Comparison of ENCODE assay signal across 30 cellular contexts in the genomic region with DNA sequence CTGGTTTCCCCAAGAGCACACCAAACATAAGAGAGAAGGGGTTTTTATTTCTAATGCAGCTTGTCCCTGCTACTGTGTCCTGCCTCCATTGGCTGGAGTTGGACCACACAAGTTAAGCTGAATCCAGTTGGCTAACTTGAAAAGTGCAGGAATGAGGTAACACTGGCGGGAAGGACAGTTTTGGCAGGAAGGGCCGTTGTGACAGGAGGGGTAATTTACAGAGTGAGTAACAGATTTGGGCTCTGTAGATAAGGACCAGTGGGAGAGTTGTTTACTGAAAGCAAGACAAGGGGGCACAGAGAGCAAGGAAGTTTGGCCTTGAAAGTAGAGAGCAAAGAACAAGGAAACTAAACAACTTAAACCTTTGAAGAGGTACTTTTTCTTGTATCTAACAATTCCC.
"Had no signal": no experiment of that assay in that cellular context is flagged by ENCODE, and none has a peak within 500 bp of the region (broad histone marks: within the 10 kb centered on the region; RNA-seq: fewer than 3 reads in every experiment).

No MANE protein-coding gene starts in this region.

- H3K9me3 ChIP-seq: colonic mucosa had no signal

- H3K27ac Mint-ChIP-seq: activated CD8-positive, alpha-beta memory T cell treated with anti-CD3 and anti-CD28 coated beads, Interleukin-2, amount 10 ng/mL, durations not matched to agents 7 days and 5 days; activated CD8-positive, alpha-beta T cell treated with anti-CD3 and anti-CD28 coated beads for 36 hours; activated naive CD4-positive, alpha-beta T cell treated with anti-CD3 and anti-CD28 coated beads for 36 hours; activated naive CD4-positive, alpha-beta T cell treated with anti-CD3 and anti-CD28 coated beads, Interleukin-2, amount 50 U/mL, for 24 hours; activated naive CD8-positive, alpha-beta T cell treated with anti-CD3 and anti-CD28 coated beads for 36 hours; activated naive CD8-positive, alpha-beta T cell treated with anti-CD3 and anti-CD28 coated beads, Interleukin-2, amount 50 U/mL, for 24 hours; activated T-helper 1 cell treated with anti-CD3 and anti-CD28 coated beads, Interleukin-12 subunit alpha, Interleukin-12 subunit beta, Interleukin-2, Interleukin-4 antibody, amounts not matched to agents 30 ng/mL and 10 ng/mL and 1 ng/mL, durations not matched to agents 14 hours and 24 hours and 36 hours; activated T-helper 2 cell treated with anti-CD3 and anti-CD28 coated beads, Interferon-gamma antibody, Interleukin-2, Interleukin-4, amounts not matched to agents 10 μg/mL and 5 μg/mL and 100 μg/mL, durations not matched to agents 14 hours and 24 hours and 36 hours; brain; WTC11 had no signal

- H3K4me3 ChIP-seq: adrenal gland, ascending aorta, breast epithelium, cardiac muscle cell, colonic mucosa had no signal

- H3K36me3 Mint-ChIP-seq: activated CD8-positive, alpha-beta memory T cell treated with anti-CD3 and anti-CD28 coated beads, Interleukin-2, amount 10 ng/mL, durations not matched to agents 7 days and 5 days; activated naive CD4-positive, alpha-beta T cell treated with anti-CD3 and anti-CD28 coated beads, Interleukin-2, amount 50 U/mL, for 24 hours; brain had no signal

- H3K27me3 ChIP-seq: adrenal gland, ascending aorta, breast epithelium, cardiac muscle cell, colonic mucosa had no signal

- DNase-seq: activated CD4-positive, alpha-beta T cell treated with anti-CD3 and anti-CD28 coated beads for 48 hours; activated CD4-positive, alpha-beta T cell treated with anti-CD3 and anti-CD28 coated beads, Interleukin-2, amount 50 U/mL, for 1 hour; activated CD4-positive, alpha-beta T cell treated with anti-CD3 and anti-CD28 coated beads, Interleukin-2, amount 50 U/mL, for 48 hours; activated CD8-positive, alpha-beta memory T cell treated with anti-CD3 and anti-CD28 coated beads, Interleukin-2, amount 10 ng/mL, durations not matched to agents 7 days and 5 days; activated CD8-positive, alpha-beta memory T cell treated with anti-CD3 and anti-CD28 coated beads, Interleukin-2, amount 50 U/mL, for 4 hours; activated CD8-positive, alpha-beta T cell treated with anti-CD3 and anti-CD28 coated beads for 36 hours; activated effector memory CD4-positive, alpha-beta T cell treated with anti-CD3 and anti-CD28 coated beads, Interleukin-2, amount 50 U/mL, for 16 hours; activated naive CD4-positive, alpha-beta T cell treated with anti-CD3 and anti-CD28 coated beads for 36 hours; activated naive CD8-positive, alpha-beta T cell treated with anti-CD3 and anti-CD28 coated beads for 36 hours; activated naive CD8-positive, alpha-beta T cell treated with anti-CD3 and anti-CD28 coated beads, Interleukin-2, amount 50 U/mL, for 24 hours; activated T-cell treated with anti-CD3 and anti-CD28 coated beads, Interleukin-2, amount 50 U/mL, for 1 hour; activated T-cell treated with anti-CD3 and anti-CD28 coated beads, Interleukin-2, amount 50 U/mL, for 48 hours; central memory CD4-positive, alpha-beta T cell; cerebellar nuclear complex; colonic mucosa; effector CD8-positive, alpha-beta T cell; foreskin fibroblast; head of caudate nucleus; T-helper 2 cell had no signal

- H3K4me3 Mint-ChIP-seq: activated CD8-positive, alpha-beta memory T cell treated with anti-CD3 and anti-CD28 coated beads, Interleukin-2, amount 10 ng/mL, durations not matched to agents 7 days and 5 days; activated CD8-positive, alpha-beta T cell treated with anti-CD3 and anti-CD28 coated beads for 36 hours; activated naive CD4-positive, alpha-beta T cell treated with anti-CD3 and anti-CD28 coated beads for 36 hours; activated naive CD4-positive, alpha-beta T cell treated with anti-CD3 and anti-CD28 coated beads, Interleukin-2, amount 50 U/mL, for 24 hours; activated naive CD8-positive, alpha-beta T cell treated with anti-CD3 and anti-CD28 coated beads for 36 hours; activated naive CD8-positive, alpha-beta T cell treated with anti-CD3 and anti-CD28 coated beads, Interleukin-2, amount 50 U/mL, for 24 hours; activated T-helper 1 cell treated with anti-CD3 and anti-CD28 coated beads, Interleukin-12 subunit alpha, Interleukin-12 subunit beta, Interleukin-2, Interleukin-4 antibody, amounts not matched to agents 30 ng/mL and 10 ng/mL and 1 ng/mL, durations not matched to agents 14 hours and 24 hours and 36 hours; brain; WTC11 had no signal

- H3K36me3 ChIP-seq: adrenal gland, ascending aorta, breast epithelium, cardiac muscle cell, colonic mucosa had no signal

- H3K4me1 ChIP-seq: adrenal gland, ascending aorta, breast epithelium, colonic mucosa had no signal

- H3K4me1 Mint-ChIP-seq: activated CD8-positive, alpha-beta memory T cell treated with anti-CD3 and anti-CD28 coated beads, Interleukin-2, amount 10 ng/mL, durations not matched to agents 7 days and 5 days; activated naive CD4-positive, alpha-beta T cell treated with anti-CD3 and anti-CD28 coated beads, Interleukin-2, amount 50 U/mL, for 24 hours; activated naive CD8-positive, alpha-beta T cell treated with anti-CD3 and anti-CD28 coated beads for 36 hours; activated naive CD8-positive, alpha-beta T cell treated with anti-CD3 and anti-CD28 coated beads, Interleukin-2, amount 50 U/mL, for 24 hours; brain; WTC11 had no signal

- H3K27me3 Mint-ChIP-seq: activated CD8-positive, alpha-beta memory T cell treated with anti-CD3 and anti-CD28 coated beads, Interleukin-2, amount 10 ng/mL, durations not matched to agents 7 days and 5 days; activated CD8-positive, alpha-beta T cell treated with anti-CD3 and anti-CD28 coated beads for 36 hours; activated naive CD4-positive, alpha-beta T cell treated with anti-CD3 and anti-CD28 coated beads, Interleukin-2, amount 50 U/mL, for 24 hours; activated naive CD8-positive, alpha-beta T cell treated with anti-CD3 and anti-CD28 coated beads for 36 hours; activated naive CD8-positive, alpha-beta T cell treated with anti-CD3 and anti-CD28 coated beads, Interleukin-2, amount 50 U/mL, for 24 hours had no signal

- ATAC-seq: activated CD8-positive, alpha-beta memory T cell treated with anti-CD3 and anti-CD28 coated beads, Interleukin-2, amount 10 ng/mL, durations not matched to agents 7 days and 5 days; activated CD8-positive, alpha-beta T cell treated with anti-CD3 and anti-CD28 coated beads for 36 hours; activated naive CD8-positive, alpha-beta T cell treated with anti-CD3 and anti-CD28 coated beads, Interleukin-2, amount 50 U/mL, for 24 hours; esophagus mucosa; WTC11 had no signal

- H3K27ac ChIP-seq: adrenal gland, ascending aorta, breast epithelium, cardiac muscle cell, colonic mucosa, VCaP had no signal
